1 cellular context compared by ENCODE assay signal in genomic region chr1:99084562-99084961, GRCh38.
TF ChIP-seq lines count a peak whose summit lies in the region.

No MANE protein-coding gene starts in this region.

TF ChIP-seq in GM23338, 12 proteins besides CTCF, POLR2A, EP300 and RAD21 (continued from another document):
- TF ChIP-seq, protein P1, sequence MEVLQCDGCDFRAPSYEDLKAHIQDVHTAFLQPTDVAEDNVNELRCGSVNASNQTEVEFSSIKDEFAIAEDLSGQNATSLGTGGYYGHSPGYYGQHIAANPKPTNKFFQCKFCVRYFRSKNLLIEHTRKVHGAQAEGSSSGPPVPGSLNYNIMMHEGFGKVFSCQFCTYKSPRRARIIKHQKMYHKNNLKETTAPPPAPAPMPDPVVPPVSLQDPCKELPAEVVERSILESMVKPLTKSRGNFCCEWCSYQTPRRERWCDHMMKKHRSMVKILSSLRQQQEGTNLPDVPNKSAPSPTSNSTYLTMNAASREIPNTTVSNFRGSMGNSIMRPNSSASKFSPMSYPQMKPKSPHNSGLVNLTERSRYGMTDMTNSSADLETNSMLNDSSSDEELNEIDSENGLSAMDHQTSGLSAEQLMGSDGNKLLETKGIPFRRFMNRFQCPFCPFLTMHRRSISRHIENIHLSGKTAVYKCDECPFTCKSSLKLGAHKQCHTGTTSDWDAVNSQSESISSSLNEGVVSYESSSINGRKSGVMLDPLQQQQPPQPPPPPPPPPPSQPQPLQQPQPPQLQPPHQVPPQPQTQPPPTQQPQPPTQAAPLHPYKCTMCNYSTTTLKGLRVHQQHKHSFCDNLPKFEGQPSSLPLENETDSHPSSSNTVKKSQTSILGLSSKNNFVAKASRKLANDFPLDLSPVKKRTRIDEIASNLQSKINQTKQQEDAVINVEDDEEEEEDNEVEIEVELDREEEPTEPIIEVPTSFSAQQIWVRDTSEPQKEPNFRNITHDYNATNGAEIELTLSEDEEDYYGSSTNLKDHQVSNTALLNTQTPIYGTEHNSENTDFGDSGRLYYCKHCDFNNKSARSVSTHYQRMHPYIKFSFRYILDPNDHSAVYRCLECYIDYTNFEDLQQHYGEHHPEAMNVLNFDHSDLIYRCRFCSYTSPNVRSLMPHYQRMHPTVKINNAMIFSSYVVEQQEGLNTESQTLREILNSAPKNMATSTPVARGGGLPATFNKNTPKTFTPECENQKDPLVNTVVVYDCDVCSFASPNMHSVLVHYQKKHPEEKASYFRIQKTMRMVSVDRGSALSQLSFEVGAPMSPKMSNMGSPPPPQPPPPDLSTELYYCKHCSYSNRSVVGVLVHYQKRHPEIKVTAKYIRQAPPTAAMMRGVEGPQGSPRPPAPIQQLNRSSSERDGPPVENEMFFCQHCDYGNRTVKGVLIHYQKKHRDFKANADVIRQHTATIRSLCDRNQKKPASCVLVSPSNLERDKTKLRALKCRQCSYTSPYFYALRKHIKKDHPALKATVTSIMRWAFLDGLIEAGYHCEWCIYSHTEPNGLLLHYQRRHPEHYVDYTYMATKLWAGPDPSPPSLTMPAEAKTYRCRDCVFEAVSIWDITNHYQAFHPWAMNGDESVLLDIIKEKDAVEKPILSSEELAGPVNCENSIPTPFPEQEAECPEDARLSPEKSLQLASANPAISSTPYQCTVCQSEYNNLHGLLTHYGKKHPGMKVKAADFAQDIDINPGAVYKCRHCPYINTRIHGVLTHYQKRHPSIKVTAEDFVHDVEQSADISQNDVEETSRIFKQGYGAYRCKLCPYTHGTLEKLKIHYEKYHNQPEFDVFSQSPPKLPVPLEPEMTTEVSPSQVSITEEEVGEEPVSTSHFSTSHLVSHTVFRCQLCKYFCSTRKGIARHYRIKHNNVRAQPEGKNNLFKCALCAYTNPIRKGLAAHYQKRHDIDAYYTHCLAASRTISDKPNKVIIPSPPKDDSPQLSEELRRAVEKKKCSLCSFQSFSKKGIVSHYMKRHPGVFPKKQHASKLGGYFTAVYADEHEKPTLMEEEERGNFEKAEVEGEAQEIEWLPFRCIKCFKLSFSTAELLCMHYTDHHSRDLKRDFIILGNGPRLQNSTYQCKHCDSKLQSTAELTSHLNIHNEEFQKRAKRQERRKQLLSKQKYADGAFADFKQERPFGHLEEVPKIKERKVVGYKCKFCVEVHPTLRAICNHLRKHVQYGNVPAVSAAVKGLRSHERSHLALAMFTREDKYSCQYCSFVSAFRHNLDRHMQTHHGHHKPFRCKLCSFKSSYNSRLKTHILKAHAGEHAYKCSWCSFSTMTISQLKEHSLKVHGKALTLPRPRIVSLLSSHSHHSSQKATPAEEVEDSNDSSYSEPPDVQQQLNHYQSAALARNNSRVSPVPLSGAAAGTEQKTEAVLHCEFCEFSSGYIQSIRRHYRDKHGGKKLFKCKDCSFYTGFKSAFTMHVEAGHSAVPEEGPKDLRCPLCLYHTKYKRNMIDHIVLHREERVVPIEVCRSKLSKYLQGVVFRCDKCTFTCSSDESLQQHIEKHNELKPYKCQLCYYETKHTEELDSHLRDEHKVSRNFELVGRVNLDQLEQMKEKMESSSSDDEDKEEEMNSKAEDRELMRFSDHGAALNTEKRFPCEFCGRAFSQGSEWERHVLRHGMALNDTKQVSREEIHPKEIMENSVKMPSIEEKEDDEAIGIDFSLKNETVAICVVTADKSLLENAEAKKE (CRISPR knock-in tag; IDR thresholded peaks at IDR 0.05), result no peak
TF ChIP-seq in GM23338: peak in this region for 0.
